ENCODE assay signal across 8 cellular contexts in the genomic region with DNA sequence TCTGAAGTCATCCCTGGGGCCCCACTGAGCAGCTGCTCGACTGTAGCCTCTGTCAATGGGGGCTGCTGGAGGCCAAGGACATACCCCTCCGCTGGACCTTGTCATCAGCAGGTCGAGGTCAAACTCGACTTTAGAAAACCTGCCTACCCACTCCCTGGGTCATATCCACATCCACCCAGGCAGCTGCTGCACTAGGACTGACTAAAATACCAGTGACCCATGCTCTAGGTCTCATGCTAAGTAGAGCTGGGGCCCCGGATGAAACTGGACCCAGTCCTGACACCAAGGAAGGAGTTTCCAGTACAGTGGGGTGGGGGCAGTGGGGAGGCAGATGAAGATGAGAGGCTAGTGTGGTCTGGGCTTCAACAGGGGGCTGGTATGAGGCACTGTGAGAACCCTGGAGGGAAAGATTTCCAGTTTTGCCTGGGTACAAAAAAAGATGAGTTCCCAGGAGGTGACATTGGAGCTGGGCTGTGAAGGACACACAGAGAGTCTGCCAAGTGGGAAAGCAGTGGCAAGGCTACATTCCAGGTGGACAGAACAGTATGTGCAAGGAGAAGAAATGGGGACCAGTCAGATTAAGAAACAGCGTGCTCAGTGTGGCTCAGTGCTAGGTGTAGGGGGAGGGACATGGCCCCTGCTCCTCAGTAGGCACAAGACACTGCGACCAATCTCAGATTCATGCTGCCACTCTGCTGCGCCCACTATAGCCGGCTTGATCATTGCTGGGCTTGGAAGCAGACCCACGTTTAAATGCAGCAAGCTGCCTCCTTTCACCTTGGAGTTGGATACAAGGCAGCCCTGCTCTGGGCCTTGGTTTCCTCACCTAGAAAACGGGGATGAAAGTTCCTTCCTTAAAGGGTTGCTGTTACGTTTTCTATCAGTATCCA. TPM values are rescaled to one million over a fixed set of nuclear protein-coding genes. Genes with fewer than 3 reads are reported as not detected.
DNase-seq lines count a peak whose midpoint lies in the region; ATAC-seq and TF ChIP-seq lines count a peak whose summit lies in the region.
"Had no signal": no experiment of that assay in that cellular context is flagged by ENCODE, and none has a peak within 500 bp of the region (broad histone marks: within the 10 kb centered on the region; RNA-seq: fewer than 3 reads in every experiment).

No MANE protein-coding gene starts in this region.

- H3K9me3 ChIP-seq in HUES48 (ENCODE audit: control insufficient read depth, insufficient read depth, low read length) (no peaks in the 10 kb centered on the region), upper lobe of left lung (no peaks in the 10 kb centered on the region)

- H3K27ac ChIP-seq in HUES48 (ENCODE audit: low read depth, low read length) (peak overlapping the region; percentile 11), upper lobe of left lung (no peak overlapping the region)

- no peak for DNase-seq in activated T-helper 1 cell treated with anti-CD3 and anti-CD28 coated beads, Interleukin-12 subunit alpha, Interleukin-12 subunit beta, Interleukin-2, Interleukin-4 antibody, amounts not matched to agents 30 ng/mL and 10 ng/mL and 1 ng/mL, durations not matched to agents 14 hours and 24 hours and 36 hours (ENCODE audit: low spot score)
- DNase-seq in left ventricle myocardium superior (no peak), hypothalamus (lab: John Stamatoyannopoulos, UW) (no peak), HuH-7 (ENCODE audit: low spot score) (no peak), upper lobe of left lung (no peak)
- no peak for DNase-seq in stimulated activated effector memory CD8-positive, alpha-beta T cell treated with anti-CD3 and anti-CD28 coated beads, Interleukin-12 subunit alpha, Interleukin-12 subunit beta, amount 100 ng/mL, for 72 hours (ENCODE audit: low spot score in 2 of 2)

- intact Hi-C loops in activated T-helper 1 cell treated with anti-CD3 and anti-CD28 coated beads, Interleukin-12 subunit alpha, Interleukin-12 subunit beta, Interleukin-2, Interleukin-4 antibody, amounts not matched to agents 30 ng/mL and 10 ng/mL and 1 ng/mL, durations not matched to agents 14 hours and 24 hours and 36 hours (cut with micrococcal nuclease): no loop called here
- intact Hi-C loops in left ventricle myocardium superior (cut with micrococcal nuclease): no loop called here

- TF ChIP-seq EP300 in upper lobe of left lung (IDR thresholded peaks at IDR 0.05): no peak

- H3K36me3 ChIP-seq in HUES48 (ENCODE audit: control insufficient read depth, insufficient read depth, low read length): peaks cover 74% of the 10 kb centered on the region
- no peaks in the 10 kb centered on the region for H3K36me3 ChIP-seq in upper lobe of left lung

- H3K27ac Mint-ChIP-seq in activated T-helper 1 cell treated with anti-CD3 and anti-CD28 coated beads, Interleukin-12 subunit alpha, Interleukin-12 subunit beta, Interleukin-2, Interleukin-4 antibody, amounts not matched to agents 30 ng/mL and 10 ng/mL and 1 ng/mL, durations not matched to agents 14 hours and 24 hours and 36 hours: peak overlapping the region; percentile 74
- H3K27ac Mint-ChIP-seq in stimulated activated effector memory CD8-positive, alpha-beta T cell treated with anti-CD3 and anti-CD28 coated beads, Interleukin-12 subunit alpha, Interleukin-12 subunit beta, amount 100 ng/mL, for 72 hours: peak overlapping the region; percentile 98

- H3K27me3 Mint-ChIP-seq in activated T-helper 1 cell treated with anti-CD3 and anti-CD28 coated beads, Interleukin-12 subunit alpha, Interleukin-12 subunit beta, Interleukin-2, Interleukin-4 antibody, amounts not matched to agents 30 ng/mL and 10 ng/mL and 1 ng/mL, durations not matched to agents 14 hours and 24 hours and 36 hours (ENCODE audit: insufficient read depth): no peaks in the 10 kb centered on the region

- TF ChIP-seq CTCF in upper lobe of left lung (IDR thresholded peaks at IDR 0.05): no peak

- H3K27me3 ChIP-seq in HUES48 (ENCODE audit: control insufficient read depth, insufficient read depth, low read length) (no peaks in the 10 kb centered on the region), upper lobe of left lung (no peaks in the 10 kb centered on the region)

- peaks cover 49% of the 10 kb centered on the region for H3K4me1 ChIP-seq in HUES48 (ENCODE audit: control insufficient read depth, insufficient read depth, low read length)
- peaks cover 41 to 52% (median 47%) of the 10 kb centered on the region in 4 donors for H3K4me1 ChIP-seq in upper lobe of left lung

- H3K4me3 ChIP-seq in HUES48 (ENCODE audit: low read depth, low read length): no peak overlapping the region
- no peak overlapping the region for H3K4me3 ChIP-seq in upper lobe of left lung

- peak overlapping the region; percentile 7 for H3K4me3 Mint-ChIP-seq in activated T-helper 1 cell treated with anti-CD3 and anti-CD28 coated beads, Interleukin-12 subunit alpha, Interleukin-12 subunit beta, Interleukin-2, Interleukin-4 antibody, amounts not matched to agents 30 ng/mL and 10 ng/mL and 1 ng/mL, durations not matched to agents 14 hours and 24 hours and 36 hours
- peak overlapping the region; percentile 93 for H3K4me3 Mint-ChIP-seq in stimulated activated effector memory CD8-positive, alpha-beta T cell treated with anti-CD3 and anti-CD28 coated beads, Interleukin-12 subunit alpha, Interleukin-12 subunit beta, amount 100 ng/mL, for 72 hours

- H3K36me3 Mint-ChIP-seq in activated T-helper 1 cell treated with anti-CD3 and anti-CD28 coated beads, Interleukin-12 subunit alpha, Interleukin-12 subunit beta, Interleukin-2, Interleukin-4 antibody, amounts not matched to agents 30 ng/mL and 10 ng/mL and 1 ng/mL, durations not matched to agents 14 hours and 24 hours and 36 hours (ENCODE audit: low read depth): peaks cover 37% of the 10 kb centered on the region
- H3K36me3 Mint-ChIP-seq in stimulated activated effector memory CD8-positive, alpha-beta T cell treated with anti-CD3 and anti-CD28 coated beads, Interleukin-12 subunit alpha, Interleukin-12 subunit beta, amount 100 ng/mL, for 72 hours: peaks cover 100% of the 10 kb centered on the region

- ATAC-seq in left ventricle myocardium superior (peak; percentile 65), upper lobe of left lung (ENCODE audit: low FRiP score in 2 of 2) (no peak)
- no peak for ATAC-seq in stimulated activated effector memory CD8-positive, alpha-beta T cell treated with anti-CD3 and anti-CD28 coated beads, Interleukin-12 subunit alpha, Interleukin-12 subunit beta, amount 100 ng/mL, for 72 hours
- ATAC-seq: Panc1 had no signal

- H3K4me1 Mint-ChIP-seq in activated T-helper 1 cell treated with anti-CD3 and anti-CD28 coated beads, Interleukin-12 subunit alpha, Interleukin-12 subunit beta, Interleukin-2, Interleukin-4 antibody, amounts not matched to agents 30 ng/mL and 10 ng/mL and 1 ng/mL, durations not matched to agents 14 hours and 24 hours and 36 hours (ENCODE audit: low read depth): peaks cover 96% of the 10 kb centered on the region
- H3K4me1 Mint-ChIP-seq in stimulated activated effector memory CD8-positive, alpha-beta T cell treated with anti-CD3 and anti-CD28 coated beads, Interleukin-12 subunit alpha, Interleukin-12 subunit beta, amount 100 ng/mL, for 72 hours: peaks cover 98% of the 10 kb centered on the region

- WGBS in upper lobe of left lung, 2 donors: 79 to 80% methylated on average over 6 to 12 of the region's 12 CpGs

- no peak for TF ChIP-seq POLR2A in upper lobe of left lung (IDR thresholded peaks at IDR 0.05)

- no peak overlapping the region for H3K9ac ChIP-seq in HUES48 (ENCODE audit: low read depth, low read length)

- H3K9me3 Mint-ChIP-seq in activated T-helper 1 cell treated with anti-CD3 and anti-CD28 coated beads, Interleukin-12 subunit alpha, Interleukin-12 subunit beta, Interleukin-2, Interleukin-4 antibody, amounts not matched to agents 30 ng/mL and 10 ng/mL and 1 ng/mL, durations not matched to agents 14 hours and 24 hours and 36 hours: no peaks in the 10 kb centered on the region
- no peaks in the 10 kb centered on the region for H3K9me3 Mint-ChIP-seq in stimulated activated effector memory CD8-positive, alpha-beta T cell treated with anti-CD3 and anti-CD28 coated beads, Interleukin-12 subunit alpha, Interleukin-12 subunit beta, amount 100 ng/mL, for 72 hours

RNA-seq across cellular contexts. Expression of a gene that starts 12.3 kb away (rescaled TPM):
- total RNA-seq in activated T-helper 1 cell treated with anti-CD3 and anti-CD28 coated beads, Interleukin-12 subunit alpha, Interleukin-12 subunit beta, Interleukin-2, Interleukin-4 antibody, amounts not matched to agents 30 ng/mL and 10 ng/mL and 1 ng/mL, durations not matched to agents 14 hours and 24 hours and 36 hours: 111 and 120 TPM in 2 replicates
- total RNA-seq in left ventricle myocardium superior: 38.5 TPM
- total RNA-seq in upper lobe of left lung: 10 to 100 TPM in 3 of 6 donors, 1 to 10 TPM in 3; 6.3 to 24.3 (median 10.5) TPM
